9 cellular contexts compared by ENCODE assay signal in genomic region chr3:38139652-38140051, GRCh38. TPM values are rescaled to one million over a fixed set of nuclear protein-coding genes. Genes with fewer than 3 reads are reported as not detected.
DNase-seq lines count a peak whose midpoint lies in the region; ATAC-seq and TF ChIP-seq lines count a peak whose summit lies in the region.
"Had no signal": no experiment of that assay in that cellular context is flagged by ENCODE, and none has a peak within 500 bp of the region (broad histone marks: within the 10 kb centered on the region; RNA-seq: fewer than 3 reads in every experiment).

No MANE protein-coding gene starts in this region.

- H3K4me1 ChIP-seq in GM23338 (ENCODE audit: insufficient read depth): peaks cover 26% of the 10 kb centered on the region
- peaks cover 4% of the 10 kb centered on the region; the same call in 1 of the 2 replicates for H3K4me1 ChIP-seq in iPS DF 6.9 (ENCODE audit: control insufficient read depth, insufficient read depth, low read length)

- no peak overlapping the region for H3K27ac Mint-ChIP-seq in GM23338
- no peak overlapping the region for H3K27ac Mint-ChIP-seq in activated CD4-positive, alpha-beta memory T cell treated with anti-CD3 and anti-CD28 coated beads for 36 hours

- peaks cover 4% of the 10 kb centered on the region; the same call in 1 of the 2 replicates for H3K36me3 ChIP-seq in GM23338 (ENCODE audit: insufficient read depth)
- H3K36me3 ChIP-seq in iPS DF 6.9 (ENCODE audit: control insufficient read depth, insufficient read depth, low read length): peaks cover 6% of the 10 kb centered on the region; the same call in 1 of the 2 replicates

- CTCF ChIA-PET in activated CD4-positive, alpha-beta memory T cell treated with anti-CD3 and anti-CD28 coated beads for 36 hours (lab: Charles Lee): interaction anchor here (1.3 to 2.8 kb wide), 4 partner anchors 24 to 207 kb away, joined by 3 to 11 read pairs (median 6); partner anchors contain the start of gene XYLB

- no peaks in the 10 kb centered on the region for H3K9me2 ChIP-seq in GM23338 (ENCODE audit: insufficient read depth)

- H3K4me2 ChIP-seq in GM23338: peak overlapping the region; percentile 85

- no peak for TF ChIP-seq CTCF in GM23338 (conservative IDR thresholded peaks at IDR 0.05; ENCODE audit: low read depth in 2 of 2)

- peaks cover 30% of the 10 kb centered on the region for H3K4me1 Mint-ChIP-seq in GM23338
- H3K4me1 Mint-ChIP-seq in activated CD4-positive, alpha-beta memory T cell treated with anti-CD3 and anti-CD28 coated beads for 36 hours (ENCODE audit: low read depth): peaks cover 43% of the 10 kb centered on the region

- H3K9me3 ChIP-seq in iPS DF 6.9 (ENCODE audit: control insufficient read depth, insufficient read depth, low read length): no peaks in the 10 kb centered on the region

- peak overlapping the region; percentile 92 for H3K4me3 Mint-ChIP-seq in GM23338
- peak overlapping the region; percentile 80 for H3K4me3 Mint-ChIP-seq in activated CD4-positive, alpha-beta memory T cell treated with anti-CD3 and anti-CD28 coated beads for 36 hours

- H3K4me3 ChIP-seq in GM23338: peak overlapping the region; percentile 93
- peak overlapping the region; percentile 76; the same call in 1 of the 2 replicates for H3K4me3 ChIP-seq in iPS DF 6.9 (ENCODE audit: low read length)
- H3K4me3 ChIP-seq in skin epidermis: peak overlapping the region; percentile 84 to 99 (median 93)

- H2AFZ ChIP-seq in GM23338: no peak overlapping the region

- no CpG with 5 or more reads among the region's 7 CpGs for WGBS in iPS DF 6.9 (ENCODE audit: insufficient coverage, insufficient read length)

- peaks cover 30% of the 10 kb centered on the region for H3K36me3 Mint-ChIP-seq in GM23338 (ENCODE audit: low read depth)
- H3K36me3 Mint-ChIP-seq in activated CD4-positive, alpha-beta memory T cell treated with anti-CD3 and anti-CD28 coated beads for 36 hours: peaks cover 22% of the 10 kb centered on the region

- no peaks in the 10 kb centered on the region for H3K27me3 ChIP-seq in GM23338 (ENCODE audit: insufficient read depth)
- H3K27me3 ChIP-seq in iPS DF 6.9 (ENCODE audit: control insufficient read depth, insufficient read depth, low read length): no peaks in the 10 kb centered on the region

- no peak overlapping the region for H3K27ac ChIP-seq in GM23338 (ENCODE audit: low read depth)
- no peak overlapping the region for H3K27ac ChIP-seq in iPS DF 6.9 (ENCODE audit: low read length)
- H3K27ac ChIP-seq in skin epidermis: peak overlapping the region in 18 of 21 experiments; percentile 7 to 97 (median 94)

- peaks cover 25% of the 10 kb centered on the region for H3K79me2 ChIP-seq in GM23338 (replicated peaks; ENCODE audit: insufficient read depth)

- no peaks in the 10 kb centered on the region; the same call in 1 of the 3 replicates for H3K9me3 Mint-ChIP-seq in GM23338
- H3K9me3 Mint-ChIP-seq in activated CD4-positive, alpha-beta memory T cell treated with anti-CD3 and anti-CD28 coated beads for 36 hours: no peaks in the 10 kb centered on the region

- no peak for ATAC-seq in GM23338
- ATAC-seq in GM21367 (IDR thresholded peaks at IDR 0.05; ENCODE audit: unreplicated experiment): no peak
- ATAC-seq in GM19463 (IDR thresholded peaks at IDR 0.05; ENCODE audit: unreplicated experiment): no peak
- ATAC-seq in HG03159 (IDR thresholded peaks at IDR 0.05; ENCODE audit: unreplicated experiment): no peak

- H3F3A ChIP-seq in GM23338 (replicated peaks; ENCODE audit: low read depth): peaks cover 13% of the 10 kb centered on the region

- DNase-seq in GM23338 (ENCODE audit: low spot score): no peak
- no peak for DNase-seq in activated CD4-positive, alpha-beta memory T cell treated with anti-CD3 and anti-CD28 coated beads for 36 hours
- DNase-seq in iPS DF 6.9 (ENCODE audit: low read depth, low spot score): no peak
- no peak for DNase-seq in stimulated activated CD4-positive, alpha-beta T cell treated with anti-CD3 and anti-CD28 coated beads, Interleukin-4, amount 100 ng/mL, for 4 hours
- DNase-seq: SW 1271 had no signal

- H3K27me3 Mint-ChIP-seq in GM23338 (ENCODE audit: insufficient read depth, low read depth, poor library complexity): peaks cover 21% of the 10 kb centered on the region
- H3K27me3 Mint-ChIP-seq in activated CD4-positive, alpha-beta memory T cell treated with anti-CD3 and anti-CD28 coated beads for 36 hours: no peaks in the 10 kb centered on the region

- H4K20me1 ChIP-seq in GM23338 (replicated peaks; ENCODE audit: insufficient read depth): peaks cover 16% of the 10 kb centered on the region; the same call in 1 of the 2 replicates

- intact Hi-C loops in activated CD4-positive, alpha-beta memory T cell treated with anti-CD3 and anti-CD28 coated beads for 36 hours (cut with micrococcal nuclease): loop anchor here (5.0 kb wide), 1 partner anchor 343 kb away; no protein-coding TSS in a partner anchor

- POLR2A ChIA-PET in activated CD4-positive, alpha-beta memory T cell treated with anti-CD3 and anti-CD28 coated beads for 36 hours (lab: Charles Lee): interaction anchor here (0.9 to 3.7 kb wide), 3 partner anchors 25 to 101 kb away, joined by 3 to 70 read pairs (median 9); partner anchors contain the start of genes DLEC1 and OXSR1

TF ChIP-seq in GM23338, 12 proteins besides CTCF, POLR2A, EP300 and RAD21:
- TF ChIP-seq REST (IDR thresholded peaks at IDR 0.05; ENCODE audit: unreplicated experiment) (no peak), POLR2AphosphoS5 (IDR thresholded peaks at IDR 0.05; ENCODE audit: low read depth) (no peak), EZH2phosphoT487 (IDR thresholded peaks at IDR 0.05; ENCODE audit: unreplicated experiment) (no peak)

RNA-seq across cellular contexts. Expression of gene MYD88, which starts 1.2 kb away (rescaled TPM):
- 26.0 and 42.6 TPM in 2 replicates for total RNA-seq in GM23338 (2014; rRNA removed; shearing (Covaris generic))
- polyA plus RNA-seq in GM23338 (2016; fragmentation: Nextera tagmentation; extraction: Ambion mirVana): 14.4 and 15.5 TPM in 2 replicates
- total RNA-seq in activated CD4-positive, alpha-beta memory T cell treated with anti-CD3 and anti-CD28 coated beads for 36 hours: 10 to 100 TPM; 32.3 to 34.8 TPM

RNA-seq across cellular contexts. Expression of gene ACAA1, which starts 2.7 kb away (rescaled TPM):
- total RNA-seq in GM23338 (2014; rRNA removed; shearing (Covaris generic)): 21.4 and 23.2 TPM in 2 replicates
- 25.9 and 26.6 TPM in 2 replicates for polyA plus RNA-seq in GM23338 (2016; fragmentation: Nextera tagmentation; extraction: Ambion mirVana)
- total RNA-seq in activated CD4-positive, alpha-beta memory T cell treated with anti-CD3 and anti-CD28 coated beads for 36 hours: 10 to 100 TPM; 55.5 to 57.7 TPM

RNA-seq across cellular contexts. Expression of gene OXSR1, which starts 25.7 kb away (rescaled TPM):
- total RNA-seq in GM23338 (2014; rRNA removed; shearing (Covaris generic)): 39.3 and 41.1 TPM in 2 replicates
- 15.5 and 16.0 TPM in 2 replicates for polyA plus RNA-seq in GM23338 (2016; fragmentation: Nextera tagmentation; extraction: Ambion mirVana)
- total RNA-seq in activated CD4-positive, alpha-beta memory T cell treated with anti-CD3 and anti-CD28 coated beads for 36 hours: 10 to 100 TPM; 47.5 to 48.5 TPM

Comparison
In these comparisons a context has a peak if more than half of its experiments do, and no peak if none do; other contexts are left out.
1. H3K27ac ChIP-seq: peak in skin epidermis (18 of 21); none in GM23338 (single experiment) and iPS DF 6.9 (single experiment).
2. Peak in every context shown above with its lines, with median percentiles within 50 percentile points of each other: H3K4me3 ChIP-seq.